ENCODE assay signal across 11 cellular contexts in genomic region chr6:149217466-149217888, GRCh38.
DNase-seq lines count a peak whose midpoint lies in the region; ATAC-seq, FAIRE-seq and TF ChIP-seq lines count a peak whose summit lies in the region.
"Had no signal": no experiment of that assay in that cellular context is flagged by ENCODE, and none has a peak within 500 bp of the region (broad histone marks: within the 10 kb centered on the region; RNA-seq: fewer than 3 reads in every experiment).

No MANE protein-coding gene starts in this region.

- POLR2A ChIA-PET in HepG2 (lab: Yijun Ruan, JAX): no interaction called here

- DNase-seq in NCI-H2171 treated with DMSO at 0.1 percent for 48 hours (lab: John Stamatoyannopoulos, UW) (peak; percentile 29), NCI-H2171 (lab: John Stamatoyannopoulos, UW) (no peak), HepG2 (ENCODE audit: low spot score) (no peak), SHP77 (lab: John Stamatoyannopoulos, UW) (no peak), SKM-1 treated with dmso at 0.1 percent for 144 hours (lab: John Stamatoyannopoulos, UW; ENCODE audit: unreplicated experiment) (no peak), substantia nigra (lab: John Stamatoyannopoulos, UW) (no peak)
- DNase-seq: ACHN, NCI-H1417, uterus had no signal

- no peak for TF ChIP-seq EP300 in HepG2 (IDR thresholded peaks at IDR 0.05; ENCODE audit: low read depth in 2 of 2, low read length in 2 of 2)
- TF ChIP-seq EP300 in HepG2 (CRISPR knock-in tag; IDR thresholded peaks at IDR 0.05; ENCODE audit: borderline replicate concordance): no peak

- H3K9me3 ChIP-seq in HepG2 (ENCODE audit: low read length): no peaks in the 10 kb centered on the region
- H3K9me3 ChIP-seq: uterus had no signal

- H4K20me1 ChIP-seq in HepG2 (ENCODE audit: insufficient read depth, low read length): no peaks in the 10 kb centered on the region

- no peak for FAIRE-seq in HepG2 (lab: Jason Lieb, UNC)

- ATAC-seq in HG02642 (IDR thresholded peaks at IDR 0.05; ENCODE audit: poor library complexity, unreplicated experiment) (peak; percentile 77), HG03575 (IDR thresholded peaks at IDR 0.05; ENCODE audit: extremely low read depth, insufficient number of reproducible peaks, low FRiP score, unreplicated experiment) (peak; percentile 27), HepG2 (no peak)

- no peak for TF ChIP-seq CTCF in HepG2 (CRISPR knock-in tag; IDR thresholded peaks at IDR 0.05)

- BruUV-seq in HepG2 (replicated peaks; lab: Mats Ljungman, UMichigan): no TSS peak

- H3K36me3 ChIP-seq in HepG2 (replicated peaks in 1 of 2; ENCODE audit: control insufficient read depth in 1 of 2, insufficient read depth in 2 of 2, low read length in 2 of 2): no peaks in the 10 kb centered on the region
- H3K36me3 ChIP-seq: uterus had no signal

- H3K27me3 ChIP-seq in HepG2 (ENCODE audit: control insufficient read depth in 1 of 2, insufficient read depth in 2 of 2, low read length in 2 of 2): peaks cover 1 to 26% of the 10 kb centered on the region in 2 experiments; a peak in 4 of 5 replicates
- H3K27me3 ChIP-seq: uterus had no signal

- H3K79me2 ChIP-seq in HepG2 (ENCODE audit: insufficient read depth, low read length): no peaks in the 10 kb centered on the region

- no peak overlapping the region for H3K9ac ChIP-seq in HepG2 (ENCODE audit: insufficient read depth, low read depth, low read length)

- H3K4me1 ChIP-seq in HepG2 (ENCODE audit: insufficient read depth, low read length): no peaks in the 10 kb centered on the region
- H3K4me1 ChIP-seq: uterus had no signal

- H3K4me3 ChIP-seq in HepG2 (replicated peaks in 1 of 3; ENCODE audit: insufficient read depth in 1 of 3, low read depth in 2 of 3, low read length in 3 of 3): no peak overlapping the region
- H3K4me3 ChIP-seq: uterus had no signal

- H3K27ac ChIP-seq in HepG2 (ENCODE audit: extremely low read length, insufficient read depth, low read length): no peak overlapping the region
- no peak overlapping the region for H3K27ac ChIP-seq in substantia nigra (ENCODE audit: low read depth, low read length, poor library complexity, severe bottlenecking)
- H3K27ac ChIP-seq: uterus had no signal

- no peak overlapping the region for H3K4me2 ChIP-seq in HepG2 (ENCODE audit: low read depth, low read length)

- CTCF ChIA-PET in HepG2 (lab: Yijun Ruan, JAX; ENCODE audit: low intra/inter-chr PET ratio, low total read pairs): no interaction called here

- intact Hi-C loops in HepG2 (cut with micrococcal nuclease; ENCODE audit: unreplicated experiment): no loop called here

- in situ Hi-C loops in HepG2 (cut with HindIII; ENCODE audit: extremely low pct_ligation_motif_present, low pct_unique_long_range_greater_than_20kb): no loop called here

- no peak for TF ChIP-seq RAD21 in HepG2 (CRISPR knock-in tag; IDR thresholded peaks at IDR 0.05)

- TF ChIP-seq POLR2A in HepG2 (IDR thresholded peaks at IDR 0.05; ENCODE audit: insufficient read depth in 1 of 2, low read depth in 2 of 2, low read length in 2 of 2): no peak

- H2AFZ ChIP-seq in HepG2 (ENCODE audit: low read length): no peak overlapping the region

TF ChIP-seq in HepG2, 621 proteins besides CTCF, POLR2A, EP300 and RAD21:
- TF ChIP-seq GPN1 (CRISPR knock-in tag; IDR thresholded peaks at IDR 0.05; ENCODE audit: borderline replicate concordance) (no peak), ZNF407 (CRISPR knock-in tag; IDR thresholded peaks at IDR 0.05; ENCODE audit: not compliant biosample characterization) (no peak), ZNF143 (CRISPR knock-in tag; IDR thresholded peaks at IDR 0.05) (peak; percentile 72), NFYC (CRISPR knock-in tag; IDR thresholded peaks at IDR 0.05) (peak; percentile 57), THAP11 (CRISPR knock-in tag; IDR thresholded peaks at IDR 0.05) (peak; percentile 81)
- TF ChIP-seq, protein P1, sequence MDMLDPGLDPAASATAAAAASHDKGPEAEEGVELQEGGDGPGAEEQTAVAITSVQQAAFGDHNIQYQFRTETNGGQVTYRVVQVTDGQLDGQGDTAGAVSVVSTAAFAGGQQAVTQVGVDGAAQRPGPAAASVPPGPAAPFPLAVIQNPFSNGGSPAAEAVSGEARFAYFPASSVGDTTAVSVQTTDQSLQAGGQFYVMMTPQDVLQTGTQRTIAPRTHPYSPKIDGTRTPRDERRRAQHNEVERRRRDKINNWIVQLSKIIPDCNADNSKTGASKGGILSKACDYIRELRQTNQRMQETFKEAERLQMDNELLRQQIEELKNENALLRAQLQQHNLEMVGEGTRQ (IDR thresholded peaks at IDR 0.05; ENCODE audit: low read depth, low read length): no peak
- TF ChIP-seq, protein P1 (CRISPR knock-in tag; IDR thresholded peaks at IDR 0.05; ENCODE audit: borderline replicate concordance): peak; percentile 21; the same call in 1 of the 2 replicates
